In the genomic region with DNA sequence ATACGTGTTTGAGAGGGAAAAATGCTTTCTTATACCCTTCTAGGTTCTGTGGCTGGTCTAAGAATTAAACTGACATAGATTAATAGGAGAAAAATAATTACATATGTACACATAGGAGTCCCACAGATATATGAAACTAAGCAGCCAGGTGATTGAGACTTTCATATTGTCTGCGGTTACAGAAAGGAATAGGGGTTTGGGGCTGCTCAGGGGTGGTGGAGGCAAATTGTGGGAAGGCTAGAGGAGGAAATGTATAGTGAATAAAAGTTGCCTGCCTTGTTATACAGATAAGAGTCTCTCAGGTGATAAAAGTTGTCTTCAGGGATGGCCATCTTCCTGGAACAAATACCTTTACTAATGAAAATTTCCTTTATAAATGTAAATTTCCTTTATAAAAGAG, we compare ENCODE assay signal across 26 cellular contexts. TPM values are rescaled to one million over a fixed set of nuclear protein-coding genes. Genes with fewer than 3 reads are reported as not detected.
DNase-seq lines count a peak whose midpoint lies in the region; ATAC-seq, FAIRE-seq and TF ChIP-seq lines count a peak whose summit lies in the region.
"Had no signal": no experiment of that assay in that cellular context is flagged by ENCODE, and none has a peak within 500 bp of the region (broad histone marks: within the 10 kb centered on the region; RNA-seq: fewer than 3 reads in every experiment).

No MANE protein-coding gene starts in this region.

- H4K20me1 ChIP-seq in H1 (replicated peaks in 1 of 2; ENCODE audit: control insufficient read depth in 1 of 2, insufficient read depth in 2 of 2, low read length in 2 of 2) = no peaks in the 10 kb centered on the region
- H4K20me1 ChIP-seq in PC-3 (ENCODE audit: low read length) = no peaks in the 10 kb centered on the region

- BruUV-seq in PC-3 (replicated peaks; lab: Mats Ljungman, UMichigan) = no TSS peak

- ATAC-seq in HG03439 (IDR thresholded peaks at IDR 0.05; ENCODE audit: unreplicated experiment) (no peak), HG03432 (IDR thresholded peaks at IDR 0.05; ENCODE audit: unreplicated experiment) (no peak), PC-3 (no peak)
- ATAC-seq: CD8-positive, alpha-beta T cell; HCT116; HepG2; K562; T-cell had no signal

- H2BK15ac ChIP-seq in H1 (ENCODE audit: low read length) (no peak overlapping the region), mesendoderm (replicated peaks; ENCODE audit: low read depth) (no peak overlapping the region)

- peak overlapping the region; percentile 12 for H4K91ac ChIP-seq in H1 (replicated peaks; ENCODE audit: insufficient read length, low read length)

- peaks cover 9 to 40% (median 21%) of the 10 kb centered on the region in 4 experiments for H3K4me1 ChIP-seq in H1 (replicated peaks in 1 of 4; ENCODE audit: control insufficient read depth in 3 of 4, insufficient read depth in 4 of 4, low read length in 3 of 4)
- H3K4me1 ChIP-seq in mesendoderm (ENCODE audit: control insufficient read depth, low read depth, low read length) = peaks cover 17% of the 10 kb centered on the region
- H3K4me1 ChIP-seq in PC-3 (ENCODE audit: insufficient read depth, low read length) = peaks cover 33% of the 10 kb centered on the region

- H3K27ac ChIP-seq in H1 (ENCODE audit: low read depth, low read length) (peak overlapping the region; percentile 70; the same call in 1 of the 2 replicates), mesendoderm (ENCODE audit: low read depth, low read length) (no peak overlapping the region), PC-3 (ENCODE audit: low read length) (no peak overlapping the region)
- H3K27ac ChIP-seq: C4-2B had no signal

- intact Hi-C loops in activated CD4-positive, alpha-beta memory T cell treated with anti-CD3 and anti-CD28 coated beads for 36 hours (cut with micrococcal nuclease) = no loop called here
- intact Hi-C loops in PC-3 (cut with micrococcal nuclease) = loop anchor here (10.0 kb wide), 1 partner anchor 247 kb away; no protein-coding TSS in a partner anchor

- 13% methylated on average over 2 of the region's 2 CpGs; no CpG with 5 or more reads in 1 of the 2 experiments for WGBS in H1 (ENCODE audit: extremely low coverage in 1 of 2, insufficient coverage in 1 of 2, insufficient read length in 1 of 2, insufficient replicate concordance in 2 of 2, low coverage in 1 of 2, low lambda C conversion rate in 2 of 2, missing lambda C conversion rate in 1 of 2), 2 experiments
- WGBS in mesendoderm (ENCODE audit: extremely low coverage, insufficient coverage, low lambda C conversion rate) = no CpG with 5 or more reads among the region's 2 CpGs

- CTCF ChIA-PET in H1 (lab: Charles Lee; ENCODE audit: partially characterized antibody) = interaction anchor here (1.1 kb wide), 1 partner anchor 10 kb away, joined by 3 read pairs; no protein-coding TSS in a partner anchor
- CTCF ChIA-PET in activated CD4-positive, alpha-beta memory T cell treated with anti-CD3 and anti-CD28 coated beads for 36 hours (lab: Charles Lee) = no interaction called here
- CTCF ChIA-PET in PC-3 (lab: Charles Lee) = no interaction called here

- H3K23ac ChIP-seq in H1 (ENCODE audit: insufficient read length) (no peak overlapping the region), mesendoderm (ENCODE audit: low read length) (no peak overlapping the region)

- H4K5ac ChIP-seq in H1 (ENCODE audit: insufficient read length, low read depth, low read length) (peak overlapping the region; percentile 85), mesendoderm (ENCODE audit: low read length) (no peak overlapping the region)

- peak overlapping the region; percentile 57; the same call in 1 of the 2 replicates for H2BK20ac ChIP-seq in H1 (ENCODE audit: low read length)

- H2AFZ ChIP-seq in H1 (ENCODE audit: low read length) (no peak overlapping the region), PC-3 (ENCODE audit: low read length) (no peak overlapping the region)

- no peaks in the 10 kb centered on the region for H3K9me3 Mint-ChIP-seq in activated CD4-positive, alpha-beta memory T cell treated with anti-CD3 and anti-CD28 coated beads for 36 hours
- H3K9me3 Mint-ChIP-seq: CD8-positive, alpha-beta T cell; T-cell had no signal

- H3K56ac ChIP-seq in H1 (replicated peaks; ENCODE audit: insufficient read length, low read depth, low read length) (no peak overlapping the region), mesendoderm (ENCODE audit: low read length) (no peak overlapping the region)

- TF ChIP-seq EP300 in H1 (IDR thresholded peaks at IDR 0.05; ENCODE audit: borderline replicate concordance in 1 of 2, low read depth in 2 of 2, low read length in 2 of 2) = no peak

- H3K79me1 ChIP-seq in H1 (ENCODE audit: low read depth, low read length) = no peaks in the 10 kb centered on the region
- H3K79me1 ChIP-seq in mesendoderm (ENCODE audit: low read length) = no peaks in the 10 kb centered on the region

- H4K8ac ChIP-seq in H1 (ENCODE audit: extremely low read depth, insufficient read depth, low read length) = no peak overlapping the region
- no peak overlapping the region for H4K8ac ChIP-seq in mesendoderm (ENCODE audit: low read depth, low read length)

- no peak overlapping the region for H2BK12ac ChIP-seq in H1 (ENCODE audit: low read depth, low read length)

- H3K9ac ChIP-seq in H1 (replicated peaks in 1 of 4; ENCODE audit: extremely low read depth in 1 of 4, low read depth in 3 of 4, low read length in 3 of 4) (no peak overlapping the region; a peak in 1 of 7 replicates), mesendoderm (ENCODE audit: low read length) (no peak overlapping the region), PC-3 (ENCODE audit: low read length) (no peak overlapping the region)

- no peak for FAIRE-seq in H1 (lab: Jason Lieb, UNC)
- FAIRE-seq: G401.6, HepG2, K562 had no signal

- peak; percentile 11 for DNase-seq in Jurkat, Clone E6-1 (ENCODE audit: low read depth, low spot score)
- no peak for DNase-seq in H1 (ENCODE audit: low read depth in 1 of 2, low spot score in 2 of 2)
- DNase-seq in mesendoderm = no peak
- DNase-seq in activated CD4-positive, alpha-beta memory T cell treated with anti-CD3 and anti-CD28 coated beads for 36 hours = no peak
- no peak for DNase-seq in PC-3
- DNase-seq: Caco-2; CD8-positive, alpha-beta T cell; GOT3; NCI-H1105 treated with DMSO at 0.1 percent for 48 hours; NCI-H146; NCI-H1930; NCI-H2107; NCI-H524; NCI-H774; NK-92 treated with Interleukin-12 subunit alpha and Interleukin-12 subunit beta, amount 100 ng/mL, for 24 hours; RPMI8226; SHP77; T-cell had no signal

- H2BK5ac ChIP-seq in H1 (ENCODE audit: low read depth, low read length) = peak overlapping the region; percentile 76; the same call in 1 of the 2 replicates
- no peak overlapping the region for H2BK5ac ChIP-seq in mesendoderm (ENCODE audit: low read length)

- H3K18ac ChIP-seq in H1 (ENCODE audit: extremely low read depth, low read length) (no peak overlapping the region; the same call in 1 of the 2 replicates), mesendoderm (ENCODE audit: low read length) (peak overlapping the region; percentile 56)

- peaks cover 4% of the 10 kb centered on the region for H3F3A ChIP-seq in PC-3 (ENCODE audit: low read length, unreplicated experiment)

- H3K79me2 ChIP-seq in H1 (ENCODE audit: control insufficient read depth in 1 of 2, insufficient read depth in 2 of 2, low read length in 2 of 2) (peaks cover 0 to 7% of the 10 kb centered on the region in 2 experiments; a peak in 2 of 4 replicates), mesendoderm (ENCODE audit: control insufficient read depth, insufficient read depth, low read length) (no peaks in the 10 kb centered on the region), PC-3 (ENCODE audit: low read length) (no peaks in the 10 kb centered on the region)

- H3K27ac Mint-ChIP-seq in activated CD4-positive, alpha-beta memory T cell treated with anti-CD3 and anti-CD28 coated beads for 36 hours = no peak overlapping the region
- H3K27ac Mint-ChIP-seq: B cell; CD8-positive, alpha-beta T cell; T-cell had no signal

- TF ChIP-seq POLR2A in H1 (IDR thresholded peaks at IDR 0.05; ENCODE audit: control extremely low read depth in 1 of 2, low read depth in 2 of 2, low read length in 2 of 2) = no peak

- peaks cover 9 to 16% of the 10 kb centered on the region in 2 experiments for H3K9me3 ChIP-seq in H1 (ENCODE audit: insufficient read depth in 2 of 2, low read depth in 1 of 2, low read length in 1 of 2)
- H3K9me3 ChIP-seq in PC-3 (ENCODE audit: low read length) = no peaks in the 10 kb centered on the region
- H3K9me3 ChIP-seq: Caco-2 had no signal

- H3K4me1 Mint-ChIP-seq in activated CD4-positive, alpha-beta memory T cell treated with anti-CD3 and anti-CD28 coated beads for 36 hours (ENCODE audit: low read depth) = no peaks in the 10 kb centered on the region
- H3K4me1 Mint-ChIP-seq: B cell, T-cell had no signal

- peaks cover 4% of the 10 kb centered on the region; the same call in 1 of the 2 replicates for H3K23me2 ChIP-seq in H1 (ENCODE audit: low read depth, low read length)

- no peak overlapping the region for H3K4ac ChIP-seq in H1 (replicated peaks; ENCODE audit: insufficient read length, low read depth, low read length)
- H3K4ac ChIP-seq in mesendoderm (ENCODE audit: low read depth, low read length) = no peak overlapping the region

- H3K4me3 ChIP-seq in Jurkat, Clone E6-1 (ENCODE audit: low read length) = no peak overlapping the region
- H3K4me3 ChIP-seq in H1 (ENCODE audit: extremely low read depth in 1 of 4, insufficient read depth in 2 of 4, low read depth in 3 of 4, low read length in 4 of 4) (peak overlapping the region in 1 of 4 experiments; percentile 58; a peak in 1 of 8 replicates), mesendoderm (ENCODE audit: low read length) (no peak overlapping the region), PC-3 (ENCODE audit: low read length) (no peak overlapping the region)
- H3K4me3 ChIP-seq: K562 had no signal

- H3K14ac ChIP-seq in H1 (ENCODE audit: insufficient read length) = no peak overlapping the region

- no peaks in the 10 kb centered on the region for H3K36me3 Mint-ChIP-seq in activated CD4-positive, alpha-beta memory T cell treated with anti-CD3 and anti-CD28 coated beads for 36 hours
- H3K36me3 Mint-ChIP-seq: CD8-positive, alpha-beta T cell; T-cell had no signal

- H3K4me3 Mint-ChIP-seq in activated CD4-positive, alpha-beta memory T cell treated with anti-CD3 and anti-CD28 coated beads for 36 hours = no peak overlapping the region
- H3K4me3 Mint-ChIP-seq: B cell; CD8-positive, alpha-beta T cell; T-cell had no signal

- H3K27me3 ChIP-seq in H1 (replicated peaks in 1 of 4; ENCODE audit: control insufficient read depth in 3 of 4, extremely low read depth in 1 of 4, insufficient read depth in 3 of 4, low read length in 3 of 4) = no peaks in the 10 kb centered on the region
- no peaks in the 10 kb centered on the region for H3K27me3 ChIP-seq in mesendoderm (ENCODE audit: insufficient read depth, low read length, poor library complexity)
- no peaks in the 10 kb centered on the region for H3K27me3 ChIP-seq in PC-3 (ENCODE audit: low read length)

- TF ChIP-seq CTCF in H1 (IDR thresholded peaks at IDR 0.05; ENCODE audit: control extremely low read depth in 1 of 3, insufficient read depth in 1 of 3, low read depth in 1 of 3, low read length in 3 of 3) (no peak), PC-3 (conservative IDR thresholded peaks at IDR 0.05; ENCODE audit: low read depth, low read length) (no peak)

- no peak overlapping the region for H2BK120ac ChIP-seq in H1 (replicated peaks; ENCODE audit: low read depth, low read length)
- peak overlapping the region; percentile 92 for H2BK120ac ChIP-seq in mesendoderm (ENCODE audit: low read depth, low read length)

- peak overlapping the region; percentile 14 to 97; a peak in 2 of 4 replicates for H3K4me2 ChIP-seq in H1 (ENCODE audit: insufficient read depth in 1 of 2, low read depth in 2 of 2, low read length in 2 of 2)
- no peak overlapping the region for H3K4me2 ChIP-seq in mesendoderm (ENCODE audit: low read length)
- H3K4me2 ChIP-seq in PC-3 (ENCODE audit: low read length) = no peak overlapping the region

- peaks cover 12% of the 10 kb centered on the region for H3K27me3 Mint-ChIP-seq in activated CD4-positive, alpha-beta memory T cell treated with anti-CD3 and anti-CD28 coated beads for 36 hours

- H2AK5ac ChIP-seq in H1 (ENCODE audit: low read depth, low read length) = no peak overlapping the region
- H2AK5ac ChIP-seq in mesendoderm (ENCODE audit: low read length) = no peak overlapping the region

- peaks cover 0 to 16% (median 3%) of the 10 kb centered on the region in 4 experiments; a peak in 1 of 8 replicates for H3K36me3 ChIP-seq in H1 (ENCODE audit: control insufficient read depth in 2 of 4, insufficient read depth in 4 of 4, low read length in 3 of 4)
- H3K36me3 ChIP-seq in mesendoderm (ENCODE audit: control insufficient read depth, insufficient read depth, low read length) = no peaks in the 10 kb centered on the region
- H3K36me3 ChIP-seq in PC-3 (ENCODE audit: low read depth, low read length) = no peaks in the 10 kb centered on the region

- no peak for TF ChIP-seq RAD21 in H1 (IDR thresholded peaks at IDR 0.05 in 1 of 2, conservative IDR thresholded peaks at IDR 0.05 in 1 of 2; ENCODE audit: low read depth in 2 of 2, low read length in 2 of 2)

- no peaks in the 10 kb centered on the region for H3K9me2 ChIP-seq in PC-3 (replicated peaks; ENCODE audit: low read length)

- POLR2A ChIA-PET in H1 (lab: Charles Lee; ENCODE audit: partially characterized antibody) = interaction anchor here (1.0 to 4.7 kb wide), 6 partner anchors 11 to 225 kb away, joined by 3 to 21 read pairs (median 3); partner anchors contain the start of genes MDH1, UGP2 and WDPCP
- POLR2A ChIA-PET in activated CD4-positive, alpha-beta memory T cell treated with anti-CD3 and anti-CD28 coated beads for 36 hours (lab: Charles Lee) = no interaction called here
- POLR2A ChIA-PET in PC-3 (lab: Charles Lee; ENCODE audit: unreplicated experiment) = no interaction called here

RNA-seq across cellular contexts. Expression of gene MDH1, which starts 28.6 kb away (rescaled TPM):
- polyA plus RNA-seq in Jurkat, Clone E6-1 (2012; ENCODE audit: insufficient read depth, insufficient read length) = 450 TPM
- total RNA-seq in H1 (2021; fragmentation: NEBNext Ultra II Directional; extraction: Animal tissue kit (Norgen Biotek cat#: 25700)) = 335 and 353 TPM in 2 replicates
- polyA plus RNA-seq in H1 (2011; rRNA removed) = 201 and 376 TPM in 2 replicates
- 377 TPM for polyA plus RNA-seq in H1 (2011; cell fraction: cytosol; rRNA removed)
- polyA plus RNA-seq in H1 (2011; cell fraction: nucleus; rRNA removed) = 175 TPM
- polyA plus RNA-seq in H1 (2012, experiment 1 of 2) = 321 to 344 TPM (median 332 TPM) in 4 replicates
- polyA plus RNA-seq in H1 (2012, experiment 2 of 2) = 86.2 TPM
- polyA plus RNA-seq in H1 (2013, experiment 1 of 2) = 252 TPM
- 229 TPM for polyA plus RNA-seq in H1 (2013, experiment 2 of 2)
- polyA minus RNA-seq in H1 (2011; rRNA and poly(A)+ RNA removed) = 252 and 357 TPM in 2 replicates
- polyA minus RNA-seq in H1 (2011; cell fraction: cytosol; rRNA and poly(A)+ RNA removed) = 89.6 TPM
- polyA minus RNA-seq in H1 (2011; cell fraction: nucleus; rRNA and poly(A)+ RNA removed) = 147 TPM
- 202 TPM for polyA plus RNA-seq in mesendoderm (2013, experiment 1 of 2)
- polyA plus RNA-seq in mesendoderm (2013, experiment 2 of 2) = 203 TPM
- total RNA-seq in activated CD4-positive, alpha-beta memory T cell treated with anti-CD3 and anti-CD28 coated beads for 36 hours = 100 to 1,000 TPM; 261 to 268 TPM
- total RNA-seq in PC-3 (2014; rRNA removed) = 249 and 304 TPM in 2 replicates

RNA-seq across cellular contexts. Expression of gene WDPCP, which starts 29.1 kb away (rescaled TPM):
- 6.8 TPM for polyA plus RNA-seq in Jurkat, Clone E6-1 (2012; ENCODE audit: insufficient read depth, insufficient read length)
- total RNA-seq in H1 (2021; fragmentation: NEBNext Ultra II Directional; extraction: Animal tissue kit (Norgen Biotek cat#: 25700)) = 23.0 and 25.8 TPM in 2 replicates
- polyA plus RNA-seq in H1 (2011; rRNA removed) = 7.3 and 9.3 TPM in 2 replicates
- 9.3 TPM for polyA plus RNA-seq in H1 (2011; cell fraction: cytosol; rRNA removed)
- polyA plus RNA-seq in H1 (2011; cell fraction: nucleus; rRNA removed) = 20.6 TPM
- 9.2 to 13.2 TPM (median 10.4 TPM) in 4 replicates for polyA plus RNA-seq in H1 (2012, experiment 1 of 2)
- polyA plus RNA-seq in H1 (2012, experiment 2 of 2) = 0.94 TPM
- 4.5 TPM for polyA plus RNA-seq in H1 (2013, experiment 1 of 2)
- polyA plus RNA-seq in H1 (2013, experiment 2 of 2) = 3.8 TPM
- polyA minus RNA-seq in H1 (2011; rRNA and poly(A)+ RNA removed) = 69.6 and 114 TPM in 2 replicates
- 24.2 TPM for polyA minus RNA-seq in H1 (2011; cell fraction: cytosol; rRNA and poly(A)+ RNA removed)
- polyA minus RNA-seq in H1 (2011; cell fraction: nucleus; rRNA and poly(A)+ RNA removed) = 257 TPM
- polyA plus RNA-seq in mesendoderm (2013, experiment 1 of 2) = 9.4 TPM
- 9.5 TPM for polyA plus RNA-seq in mesendoderm (2013, experiment 2 of 2)
- total RNA-seq in activated CD4-positive, alpha-beta memory T cell treated with anti-CD3 and anti-CD28 coated beads for 36 hours = 1 to 10 TPM; 4.4 to 5.0 TPM
- 4.0 and 6.3 TPM in 2 replicates for total RNA-seq in PC-3 (2014; rRNA removed)

Comparison
In these comparisons a context has a peak if more than half of its experiments do, and no peak if none do; other contexts are left out.
1. H3K4me2 ChIP-seq: peak in H1 (2 of 2); none in mesendoderm (single experiment) and PC-3 (single experiment).